ENCODE assay signal across 25 cellular contexts in the genomic region with DNA sequence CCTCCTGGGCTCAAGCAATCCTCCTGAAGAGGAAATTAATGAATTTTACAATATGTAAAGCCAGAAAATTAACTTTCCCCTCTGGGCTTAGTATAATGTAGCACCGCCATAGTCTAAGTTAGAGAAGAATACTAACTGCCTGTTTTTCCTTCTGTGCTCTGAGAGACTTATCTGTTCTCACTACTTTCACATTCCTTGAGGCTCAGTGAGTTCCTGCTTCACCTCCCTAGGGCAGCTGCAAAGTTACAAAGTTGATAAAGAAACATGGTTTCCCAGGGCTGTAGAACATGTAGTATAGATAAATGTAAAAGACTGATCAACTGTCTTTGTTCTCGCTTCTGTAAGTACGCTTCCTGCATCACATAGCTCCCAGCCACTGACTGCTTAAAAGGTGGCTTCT. TPM values are rescaled to one million over a fixed set of nuclear protein-coding genes. Genes with fewer than 3 reads are reported as not detected.
DNase-seq lines count a peak whose midpoint lies in the region; ATAC-seq and TF ChIP-seq lines count a peak whose summit lies in the region.
"Had no signal": no experiment of that assay in that cellular context is flagged by ENCODE, and none has a peak within 500 bp of the region (broad histone marks: within the 10 kb centered on the region; RNA-seq: fewer than 3 reads in every experiment).

No MANE protein-coding gene starts in this region.

- H3K79me2 ChIP-seq in mesendoderm (ENCODE audit: control insufficient read depth, insufficient read depth, low read length) (no peaks in the 10 kb centered on the region), smooth muscle cell (ENCODE audit: low read depth) (no peaks in the 10 kb centered on the region)

- H4K20me1 ChIP-seq in smooth muscle cell (ENCODE audit: low read depth) = no peaks in the 10 kb centered on the region

- no peaks in the 10 kb centered on the region for H3F3A ChIP-seq in smooth muscle cell (ENCODE audit: low read depth)

- ATAC-seq in GM19351 (IDR thresholded peaks at IDR 0.05; ENCODE audit: unreplicated experiment) (no peak), GM21529 (IDR thresholded peaks at IDR 0.05; ENCODE audit: unreplicated experiment) (no peak)
- no peak for ATAC-seq in stimulated activated naive CD8-positive, alpha-beta T cell treated with anti-CD3 and anti-CD28 coated beads, Interleukin-15, Interleukin-2, amounts not matched to agents 100 U/mL and 50 U/mL, for 24 hours
- ATAC-seq: activated CD8-positive, alpha-beta T cell treated with anti-CD3 and anti-CD28 coated beads, Interleukin-2, amount 10 ng/mL, durations not matched to agents 7 days and 5 days; GM12878; right cardiac atrium; stimulated activated naive CD8-positive, alpha-beta T cell treated with anti-CD3 and anti-CD28 coated beads, Interleukin-15, amount 100 ng/mL, for 72 hours had no signal

- TF ChIP-seq CTCF in brain microvascular endothelial cell (IDR thresholded peaks at IDR 0.05; ENCODE audit: low read depth, low read length, missing control alignments) (no peak), smooth muscle cell (IDR thresholded peaks at IDR 0.05; ENCODE audit: borderline replicate concordance, insufficient read depth, poor library complexity, severe bottlenecking) (no peak)

- no peaks in the 10 kb centered on the region for H3K4me1 ChIP-seq in mesendoderm (ENCODE audit: control insufficient read depth, low read depth, low read length)
- H3K4me1 ChIP-seq in smooth muscle cell (ENCODE audit: low read depth) = peaks cover 2% of the 10 kb centered on the region
- H3K4me1 ChIP-seq: HAP-1, SJSA1, vagina had no signal

- H3K79me1 ChIP-seq in mesendoderm (ENCODE audit: low read length) = no peaks in the 10 kb centered on the region

- WGBS in mesendoderm (ENCODE audit: extremely low coverage, insufficient coverage, low lambda C conversion rate) = no CpG with 5 or more reads among the region's 3 CpGs
- WGBS in smooth muscle cell (ENCODE audit: low lambda C conversion rate) = 42% methylated on average over 3 of the region's 3 CpGs

- H3K4me3 ChIP-seq in brain microvascular endothelial cell (ENCODE audit: low read depth, low read length) (no peak overlapping the region), mesendoderm (ENCODE audit: low read length) (no peak overlapping the region), smooth muscle cell (no peak overlapping the region)
- H3K4me3 ChIP-seq: GM12878, HAP-1, SJSA1, thyroid gland, vagina had no signal

- in situ Hi-C loops in brain microvascular endothelial cell (cut with HindIII; ENCODE audit: low pct_ligation_motif_present, low sequenced_read_pairs) = no loop called here

- no peak overlapping the region for H2BK5ac ChIP-seq in mesendoderm (ENCODE audit: low read length)

- DNase-seq in OCI-M2 (lab: John Stamatoyannopoulos, UW; ENCODE audit: unreplicated experiment) = peak; percentile 34
- DNase-seq in brain microvascular endothelial cell = peak; percentile 24
- peak; percentile 14 for DNase-seq in mesendoderm
- DNase-seq in smooth muscle cell (lab: John Stamatoyannopoulos, UW; ENCODE audit: unreplicated experiment) = no peak
- DNase-seq in stimulated activated naive CD8-positive, alpha-beta T cell treated with anti-CD3 and anti-CD28 coated beads, Interleukin-15, Interleukin-2, amounts not matched to agents 100 U/mL and 50 U/mL, for 24 hours = no peak
- DNase-seq: activated CD8-positive, alpha-beta T cell treated with anti-CD3 and anti-CD28 coated beads, Interleukin-2, amount 10 ng/mL, durations not matched to agents 7 days and 5 days; activated naive CD4-positive, alpha-beta T cell treated with anti-CD3 and anti-CD28 coated beads, Interleukin-2, amount 10 ng/mL, durations not matched to agents 7 days and 5 days; amniotic stem cell; Karpas-422; NCI-H1436; NCI-H446; right cardiac atrium; RPMI8226; stimulated activated CD8-positive, alpha-beta memory T cell treated with anti-CD3 and anti-CD28 coated beads, Interleukin-4, amount 100 ng/mL, for 48 hours; stimulated activated naive CD8-positive, alpha-beta T cell treated with anti-CD3 and anti-CD28 coated beads, Interleukin-15, amount 100 ng/mL, for 72 hours; T-helper 1 cell; thyroid gland had no signal

- H3K9ac ChIP-seq in mesendoderm (ENCODE audit: low read length) (no peak overlapping the region), smooth muscle cell (ENCODE audit: low read depth) (no peak overlapping the region)

- H4K5ac ChIP-seq in mesendoderm (ENCODE audit: low read length) = no peak overlapping the region

- H3K18ac ChIP-seq in mesendoderm (ENCODE audit: low read length) = no peak overlapping the region

- H2BK120ac ChIP-seq in mesendoderm (ENCODE audit: low read depth, low read length) = no peak overlapping the region

- H4K8ac ChIP-seq in mesendoderm (ENCODE audit: low read depth, low read length) = no peak overlapping the region

- H2BK15ac ChIP-seq in mesendoderm (replicated peaks; ENCODE audit: low read depth) = no peak overlapping the region

- no peak overlapping the region for H2AK5ac ChIP-seq in mesendoderm (ENCODE audit: low read length)

- H3K56ac ChIP-seq in mesendoderm (ENCODE audit: low read length) = no peak overlapping the region

- no peak overlapping the region for H3K4ac ChIP-seq in mesendoderm (ENCODE audit: low read depth, low read length)

- H3K27ac ChIP-seq in brain microvascular endothelial cell = peak overlapping the region; percentile 4
- no peak overlapping the region for H3K27ac ChIP-seq in mesendoderm (ENCODE audit: low read depth, low read length)
- no peak overlapping the region for H3K27ac ChIP-seq in smooth muscle cell (ENCODE audit: low read depth)
- H3K27ac ChIP-seq: neutrophil, SJSA1, thyroid gland, vagina had no signal

- H2AFZ ChIP-seq in smooth muscle cell (ENCODE audit: low read depth) = peak overlapping the region; percentile 24

- H3K23ac ChIP-seq in mesendoderm (ENCODE audit: low read length) = no peak overlapping the region

- H3K4me2 ChIP-seq in mesendoderm (ENCODE audit: low read length) (no peak overlapping the region), smooth muscle cell (no peak overlapping the region)

- no peaks in the 10 kb centered on the region for H3K27me3 ChIP-seq in brain microvascular endothelial cell (replicated peaks)
- H3K27me3 ChIP-seq in mesendoderm (ENCODE audit: insufficient read depth, low read length, poor library complexity) = no peaks in the 10 kb centered on the region
- H3K27me3 ChIP-seq in smooth muscle cell (ENCODE audit: low read depth) = no peaks in the 10 kb centered on the region
- H3K27me3 ChIP-seq: neutrophil, SJSA1, thyroid gland, vagina had no signal

- no peaks in the 10 kb centered on the region for H3K9me3 ChIP-seq in smooth muscle cell (replicated peaks; ENCODE audit: low read depth)
- H3K9me3 ChIP-seq: HAP-1, neutrophil, SJSA1, thyroid gland, vagina had no signal

- no peaks in the 10 kb centered on the region for H3K36me3 ChIP-seq in brain microvascular endothelial cell (replicated peaks)
- H3K36me3 ChIP-seq in mesendoderm (ENCODE audit: control insufficient read depth, insufficient read depth, low read length) = no peaks in the 10 kb centered on the region
- no peaks in the 10 kb centered on the region for H3K36me3 ChIP-seq in smooth muscle cell (ENCODE audit: low read depth)
- H3K36me3 ChIP-seq: HAP-1, neutrophil, SJSA1, thyroid gland, vagina had no signal

RNA-seq across cellular contexts. Expression of gene OLAH, which starts 16.0 kb away (rescaled TPM):
- polyA plus RNA-seq in mesendoderm (2013, experiment 1 of 2) = 0.06 TPM
- polyA plus RNA-seq in mesendoderm (2013, experiment 2 of 2) = 0.04 TPM
- total RNA-seq in smooth muscle cell = not detected in 2 replicates
- not detected in 2 replicates for polyA plus RNA-seq in smooth muscle cell
- total RNA-seq: fibroblast of lung had no signal

Comparison
In these comparisons a context has a peak if more than half of its experiments do, and no peak if none do; other contexts are left out.
1. DNase-seq: peak in OCI-M2 (single experiment), brain microvascular endothelial cell (single experiment) and mesendoderm (single experiment); none in smooth muscle cell (single experiment) and stimulated activated naive CD8-positive, alpha-beta T cell treated with anti-CD3 and anti-CD28 coated beads, Interleukin-15, Interleukin-2, amounts not matched to agents 100 U/mL and 50 U/mL, for 24 hours (single experiment).